In genomic region chr6:135054238-135054574, GRCh38 we compare ENCODE assay signal across 8 cellular contexts. TPM values are rescaled to one million over a fixed set of nuclear protein-coding genes. Genes with fewer than 3 reads are reported as not detected.
DNase-seq lines count a peak whose midpoint lies in the region; ATAC-seq and TF ChIP-seq lines count a peak whose summit lies in the region.

No MANE protein-coding gene starts in this region.

- no peaks in the 10 kb centered on the region; the same call in 1 of the 2 replicates for H3F3A ChIP-seq in Loucy (ENCODE audit: low read depth)

- POLR2A ChIA-PET in AG04449 (lab: Yijun Ruan, JAX): interaction anchor here (0.8 to 1.0 kb wide), 2 partner anchors 22 to 33 kb away, joined by 3 read pairs; no protein-coding TSS in a partner anchor

- H3K79me2 ChIP-seq in Loucy (ENCODE audit: insufficient read depth, low read length): peaks cover 54% of the 10 kb centered on the region

- H4K20me1 ChIP-seq in Loucy (ENCODE audit: insufficient read depth, low read length, poor library complexity, severe bottlenecking): peaks cover 41% of the 10 kb centered on the region

- H3K36me3 ChIP-seq in Loucy (ENCODE audit: insufficient read depth, low read length) (peaks cover under 1% of the 10 kb centered on the region), breast epithelium (peaks cover under 1% of the 10 kb centered on the region), lung (ENCODE audit: control insufficient read depth in 2 of 2, insufficient read depth in 2 of 2, low read length in 2 of 2) (peaks cover 1 to 4% of the 10 kb centered on the region in 2 donors), urinary bladder (ENCODE audit: insufficient read depth) (no peaks in the 10 kb centered on the region)

- H3K4me3 ChIP-seq in AG04449 (ENCODE audit: low read depth, low read length): peak overlapping the region; percentile 89
- H3K4me3 ChIP-seq in Loucy (ENCODE audit: low read length, poor library complexity, severe bottlenecking): peak overlapping the region; percentile 99
- peak overlapping the region; percentile 67 to 82 (median 69) for H3K4me3 ChIP-seq in breast epithelium
- peak overlapping the region; percentile 90 for H3K4me3 ChIP-seq in lung
- H3K4me3 ChIP-seq in urinary bladder (ENCODE audit: low read depth, low read length): peak overlapping the region; percentile 55

- no peak for TF ChIP-seq CTCF in AG04449 (IDR thresholded peaks at IDR 0.05; ENCODE audit: insufficient read depth, low read length, missing control alignments)
- TF ChIP-seq CTCF in Loucy (conservative IDR thresholded peaks at IDR 0.05; ENCODE audit: low read length): no peak
- no peak for TF ChIP-seq CTCF in breast epithelium (IDR thresholded peaks at IDR 0.05)
- no peak for TF ChIP-seq CTCF in lung (IDR thresholded peaks at IDR 0.05; ENCODE audit: control extremely low read depth, extremely low read depth)

- H3K27ac ChIP-seq in breast epithelium (peak overlapping the region; percentile 88 to 92), lung (ENCODE audit: low read depth in 1 of 2, low read length in 1 of 2) (peak overlapping the region; percentile 76 to 93), urinary bladder (ENCODE audit: low read depth) (peak overlapping the region; percentile 76)

- H3K4me2 ChIP-seq in Loucy (ENCODE audit: low read depth, low read length, poor library complexity, severe bottlenecking): peak overlapping the region; percentile 97

- ATAC-seq in GM19438 (IDR thresholded peaks at IDR 0.05; ENCODE audit: low read depth, unreplicated experiment): peak; percentile 1
- ATAC-seq in lung (ENCODE audit: insufficient read depth, low FRiP score): peak; percentile 2

- H3K9ac ChIP-seq in Loucy (ENCODE audit: low read depth, low read length, poor library complexity, severe bottlenecking): peak overlapping the region; percentile 94

- H3K9me3 ChIP-seq in Loucy (ENCODE audit: insufficient read depth, low read depth, low read length) (no peaks in the 10 kb centered on the region), breast epithelium (no peaks in the 10 kb centered on the region), lung (ENCODE audit: control insufficient read depth in 2 of 2, insufficient read depth in 1 of 2, low read length in 1 of 2) (no peaks in the 10 kb centered on the region)

- CTCF ChIA-PET in AG04449 (lab: Yijun Ruan, JAX): interaction anchor here (1.5 kb wide), 1 partner anchor 369 kb away, joined by 5 read pairs; no protein-coding TSS in a partner anchor

- peak overlapping the region; percentile 66 for H2AFZ ChIP-seq in Loucy (ENCODE audit: low read length)

- H3K9me2 ChIP-seq in Loucy (replicated peaks; ENCODE audit: low read depth, low read length): no peaks in the 10 kb centered on the region

- TF ChIP-seq POLR2A in breast epithelium (IDR thresholded peaks at IDR 0.05): no peak

- 0% methylated on average over 9 of the region's 9 CpGs for WGBS in lung, 2 donors
- WGBS in urinary bladder: under 1% methylated on average over 9 of the region's 9 CpGs

- H3K27me3 ChIP-seq in Loucy (ENCODE audit: insufficient read depth, low read length, poor library complexity, severe bottlenecking): no peaks in the 10 kb centered on the region
- no peaks in the 10 kb centered on the region for H3K27me3 ChIP-seq in breast epithelium
- H3K27me3 ChIP-seq in lung (ENCODE audit: control insufficient read depth, insufficient read depth): no peaks in the 10 kb centered on the region

- intact Hi-C loops in breast epithelium (cut with DNase I; ENCODE audit: low total_unique reads): no loop called here

- DNase-seq in AG04449 (ENCODE audit: low read depth, low spot score) (no peak), breast epithelium (ENCODE audit: low spot score in 2 of 2) (no peak), lung (ENCODE audit: low spot score) (no peak), anterior cingulate cortex (lab: John Stamatoyannopoulos, UW) (no peak), retina (no peak)

- peaks cover 46% of the 10 kb centered on the region for H3K4me1 ChIP-seq in Loucy (ENCODE audit: insufficient read depth, low read length, poor library complexity, severe bottlenecking)
- peaks cover 0 to 4% of the 10 kb centered on the region in 2 donors for H3K4me1 ChIP-seq in breast epithelium
- peaks cover 3 to 4% of the 10 kb centered on the region in 2 donors for H3K4me1 ChIP-seq in lung (ENCODE audit: control insufficient read depth in 2 of 2, insufficient read depth in 2 of 2, low read length in 2 of 2)
- H3K4me1 ChIP-seq in urinary bladder (ENCODE audit: insufficient read depth): no peaks in the 10 kb centered on the region

RNA-seq across cellular contexts. Expression of gene HBS1L, which starts 0.4 kb away (rescaled TPM):
- total RNA-seq in breast epithelium (10 to 100 TPM; 42.0 to 55.5 (median 52.0) TPM), lung (10 to 100 TPM; 53.9 to 76.3 TPM), urinary bladder (105 TPM)
- polyA plus RNA-seq in lung (10 to 100 TPM; 13.1 to 32.7 TPM), urinary bladder (47.3 TPM)
